1 cellular context compared by ENCODE assay signal in genomic region chr7:98295467-98296220, GRCh38.
TF ChIP-seq lines count a peak whose summit lies in the region.

No MANE protein-coding gene starts in this region.

TF ChIP-seq in HepG2, 621 proteins besides CTCF, POLR2A, EP300 and RAD21:
- no peak for TF ChIP-seq KDM1A (CRISPR knock-in tag; IDR thresholded peaks at IDR 0.05)
- no peak for TF ChIP-seq NFRKB (IDR thresholded peaks at IDR 0.05)
- no peak for TF ChIP-seq MYNN (CRISPR knock-in tag; IDR thresholded peaks at IDR 0.05; ENCODE audit: low read depth)
- TF ChIP-seq HMGXB4 (CRISPR knock-in tag; IDR thresholded peaks at IDR 0.05; ENCODE audit: borderline replicate concordance in 1 of 2, low read depth in 1 of 2) = no peak
- no peak for TF ChIP-seq AGO1 (IDR thresholded peaks at IDR 0.05; ENCODE audit: low read depth, low read length, poor library complexity, severe bottlenecking)
- no peak for TF ChIP-seq YEATS2 (CRISPR knock-in tag; IDR thresholded peaks at IDR 0.05; ENCODE audit: borderline replicate concordance)
- TF ChIP-seq ZNF761 (CRISPR knock-in tag; conservative IDR thresholded peaks at IDR 0.05) = no peak
- TF ChIP-seq ZBTB49 (CRISPR knock-in tag; IDR thresholded peaks at IDR 0.05; ENCODE audit: borderline replicate concordance) = no peak
- no peak for TF ChIP-seq RNF219 (CRISPR knock-in tag; IDR thresholded peaks at IDR 0.05)
- TF ChIP-seq ZNF17 (CRISPR knock-in tag; IDR thresholded peaks at IDR 0.05) = no peak
- TF ChIP-seq SRY (CRISPR knock-in tag; IDR thresholded peaks at IDR 0.05) = no peak
- no peak for TF ChIP-seq ZNF331 (CRISPR knock-in tag; IDR thresholded peaks at IDR 0.05)
